Comparison of ENCODE assay signal across 1 cellular context in the genomic region with DNA sequence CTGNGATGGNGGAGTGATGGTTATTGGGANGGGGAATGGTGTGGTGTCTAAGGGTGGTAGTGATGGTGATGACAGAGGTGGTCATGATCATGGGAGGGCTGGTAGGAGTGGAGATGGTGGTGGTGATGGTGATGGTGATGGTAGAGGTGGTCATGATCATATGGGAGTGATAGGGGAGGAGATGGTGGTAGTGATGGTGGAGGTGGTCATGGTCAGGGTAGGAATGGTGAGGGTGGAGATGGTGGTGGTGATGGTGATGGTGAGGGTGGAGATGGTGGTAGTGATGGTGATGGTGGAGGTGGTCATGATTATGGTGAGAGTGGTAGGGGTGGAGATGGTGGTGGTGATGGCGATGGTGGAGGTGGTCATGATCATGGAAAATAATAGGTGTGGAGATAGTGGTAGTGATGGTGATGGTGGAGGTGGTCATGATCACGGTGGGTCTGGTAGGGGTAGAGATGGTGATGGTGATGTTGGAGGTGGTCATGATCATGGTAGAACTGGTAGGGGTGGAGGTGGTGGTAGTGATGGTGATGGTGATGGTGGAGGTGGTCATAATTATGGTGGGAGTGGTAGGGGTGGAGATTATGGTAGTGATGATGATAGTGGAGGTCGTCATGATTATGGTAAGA.
TF ChIP-seq lines count a peak whose summit lies in the region.

No MANE protein-coding gene starts in this region.

TF ChIP-seq in HepG2, 621 proteins besides CTCF, POLR2A, EP300 and RAD21 (continued from another document):
- TF ChIP-seq ATF7 (IDR thresholded peaks at IDR 0.05): 0 out of 2 replicates have a peak, but pooled peaks have one; percentile 13
- no peak for TF ChIP-seq ATF7 (CRISPR knock-in tag; IDR thresholded peaks at IDR 0.05)
- TF ChIP-seq CREB1 (IDR thresholded peaks at IDR 0.05): peak; percentile 52; the same call in 1 of the 2 replicates
- TF ChIP-seq CREB1 (CRISPR knock-in tag; IDR thresholded peaks at IDR 0.05): no peak
- 0 out of 2 replicates have a peak, but pooled peaks have one; percentile 48 for TF ChIP-seq NBN (conservative IDR thresholded peaks at IDR 0.05)
- TF ChIP-seq, protein P1, sequence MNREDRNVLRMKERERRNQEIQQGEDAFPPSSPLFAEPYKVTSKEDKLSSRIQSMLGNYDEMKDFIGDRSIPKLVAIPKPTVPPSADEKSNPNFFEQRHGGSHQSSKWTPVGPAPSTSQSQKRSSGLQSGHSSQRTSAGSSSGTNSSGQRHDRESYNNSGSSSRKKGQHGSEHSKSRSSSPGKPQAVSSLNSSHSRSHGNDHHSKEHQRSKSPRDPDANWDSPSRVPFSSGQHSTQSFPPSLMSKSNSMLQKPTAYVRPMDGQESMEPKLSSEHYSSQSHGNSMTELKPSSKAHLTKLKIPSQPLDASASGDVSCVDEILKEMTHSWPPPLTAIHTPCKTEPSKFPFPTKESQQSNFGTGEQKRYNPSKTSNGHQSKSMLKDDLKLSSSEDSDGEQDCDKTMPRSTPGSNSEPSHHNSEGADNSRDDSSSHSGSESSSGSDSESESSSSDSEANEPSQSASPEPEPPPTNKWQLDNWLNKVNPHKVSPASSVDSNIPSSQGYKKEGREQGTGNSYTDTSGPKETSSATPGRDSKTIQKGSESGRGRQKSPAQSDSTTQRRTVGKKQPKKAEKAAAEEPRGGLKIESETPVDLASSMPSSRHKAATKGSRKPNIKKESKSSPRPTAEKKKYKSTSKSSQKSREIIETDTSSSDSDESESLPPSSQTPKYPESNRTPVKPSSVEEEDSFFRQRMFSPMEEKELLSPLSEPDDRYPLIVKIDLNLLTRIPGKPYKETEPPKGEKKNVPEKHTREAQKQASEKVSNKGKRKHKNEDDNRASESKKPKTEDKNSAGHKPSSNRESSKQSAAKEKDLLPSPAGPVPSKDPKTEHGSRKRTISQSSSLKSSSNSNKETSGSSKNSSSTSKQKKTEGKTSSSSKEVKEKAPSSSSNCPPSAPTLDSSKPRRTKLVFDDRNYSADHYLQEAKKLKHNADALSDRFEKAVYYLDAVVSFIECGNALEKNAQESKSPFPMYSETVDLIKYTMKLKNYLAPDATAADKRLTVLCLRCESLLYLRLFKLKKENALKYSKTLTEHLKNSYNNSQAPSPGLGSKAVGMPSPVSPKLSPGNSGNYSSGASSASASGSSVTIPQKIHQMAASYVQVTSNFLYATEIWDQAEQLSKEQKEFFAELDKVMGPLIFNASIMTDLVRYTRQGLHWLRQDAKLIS (CRISPR knock-in tag; IDR thresholded peaks at IDR 0.05): no peak
- TF ChIP-seq ZNF337 (CRISPR knock-in tag; IDR thresholded peaks at IDR 0.05; ENCODE audit: borderline replicate concordance, low read depth): no peak
- TF ChIP-seq, protein P2, sequence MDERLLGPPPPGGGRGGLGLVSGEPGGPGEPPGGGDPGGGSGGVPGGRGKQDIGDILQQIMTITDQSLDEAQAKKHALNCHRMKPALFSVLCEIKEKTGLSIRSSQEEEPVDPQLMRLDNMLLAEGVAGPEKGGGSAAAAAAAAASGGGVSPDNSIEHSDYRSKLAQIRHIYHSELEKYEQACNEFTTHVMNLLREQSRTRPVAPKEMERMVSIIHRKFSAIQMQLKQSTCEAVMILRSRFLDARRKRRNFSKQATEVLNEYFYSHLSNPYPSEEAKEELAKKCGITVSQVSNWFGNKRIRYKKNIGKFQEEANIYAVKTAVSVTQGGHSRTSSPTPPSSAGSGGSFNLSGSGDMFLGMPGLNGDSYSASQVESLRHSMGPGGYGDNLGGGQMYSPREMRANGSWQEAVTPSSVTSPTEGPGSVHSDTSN (CRISPR knock-in tag; IDR thresholded peaks at IDR 0.05): no peak
- no peak for TF ChIP-seq DNMT1 (CRISPR knock-in tag; IDR thresholded peaks at IDR 0.05)
- TF ChIP-seq RAD51 (IDR thresholded peaks at IDR 0.05; ENCODE audit: borderline replicate concordance): 0 out of 2 replicates have a peak, but pooled peaks have one; percentile 10
- TF ChIP-seq ASH2L (IDR thresholded peaks at IDR 0.05; ENCODE audit: insufficient read length, low read depth, low read length): no peak
- peak; percentile 10; the same call in 1 of the 2 replicates for TF ChIP-seq FOXA1 (IDR thresholded peaks at IDR 0.05)
- no peak for TF ChIP-seq FOXA1 (CRISPR knock-in tag; IDR thresholded peaks at IDR 0.05)
- TF ChIP-seq, protein P3, sequence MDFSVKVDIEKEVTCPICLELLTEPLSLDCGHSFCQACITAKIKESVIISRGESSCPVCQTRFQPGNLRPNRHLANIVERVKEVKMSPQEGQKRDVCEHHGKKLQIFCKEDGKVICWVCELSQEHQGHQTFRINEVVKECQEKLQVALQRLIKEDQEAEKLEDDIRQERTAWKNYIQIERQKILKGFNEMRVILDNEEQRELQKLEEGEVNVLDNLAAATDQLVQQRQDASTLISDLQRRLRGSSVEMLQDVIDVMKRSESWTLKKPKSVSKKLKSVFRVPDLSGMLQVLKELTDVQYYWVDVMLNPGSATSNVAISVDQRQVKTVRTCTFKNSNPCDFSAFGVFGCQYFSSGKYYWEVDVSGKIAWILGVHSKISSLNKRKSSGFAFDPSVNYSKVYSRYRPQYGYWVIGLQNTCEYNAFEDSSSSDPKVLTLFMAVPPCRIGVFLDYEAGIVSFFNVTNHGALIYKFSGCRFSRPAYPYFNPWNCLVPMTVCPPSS (IDR thresholded peaks at IDR 0.05): 0 out of 2 replicates have a peak, but pooled peaks have one; percentile 11
- TF ChIP-seq, protein P4, sequence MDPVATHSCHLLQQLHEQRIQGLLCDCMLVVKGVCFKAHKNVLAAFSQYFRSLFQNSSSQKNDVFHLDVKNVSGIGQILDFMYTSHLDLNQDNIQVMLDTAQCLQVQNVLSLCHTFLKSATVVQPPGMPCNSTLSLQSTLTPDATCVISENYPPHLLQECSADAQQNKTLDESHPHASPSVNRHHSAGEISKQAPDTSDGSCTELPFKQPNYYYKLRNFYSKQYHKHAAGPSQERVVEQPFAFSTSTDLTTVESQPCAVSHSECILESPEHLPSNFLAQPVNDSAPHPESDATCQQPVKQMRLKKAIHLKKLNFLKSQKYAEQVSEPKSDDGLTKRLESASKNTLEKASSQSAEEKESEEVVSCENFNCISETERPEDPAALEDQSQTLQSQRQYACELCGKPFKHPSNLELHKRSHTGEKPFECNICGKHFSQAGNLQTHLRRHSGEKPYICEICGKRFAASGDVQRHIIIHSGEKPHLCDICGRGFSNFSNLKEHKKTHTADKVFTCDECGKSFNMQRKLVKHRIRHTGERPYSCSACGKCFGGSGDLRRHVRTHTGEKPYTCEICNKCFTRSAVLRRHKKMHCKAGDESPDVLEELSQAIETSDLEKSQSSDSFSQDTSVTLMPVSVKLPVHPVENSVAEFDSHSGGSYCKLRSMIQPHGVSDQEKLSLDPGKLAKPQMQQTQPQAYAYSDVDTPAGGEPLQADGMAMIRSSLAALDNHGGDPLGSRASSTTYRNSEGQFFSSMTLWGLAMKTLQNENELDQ (CRISPR knock-in tag; IDR thresholded peaks at IDR 0.05; ENCODE audit: borderline replicate concordance): no peak
- TF ChIP-seq POLR2AphosphoS5 (IDR thresholded peaks at IDR 0.05; ENCODE audit: low read depth, low read length): 0 out of 2 replicates have a peak, but pooled peaks have one; percentile 22
- TF ChIP-seq, protein P5, sequence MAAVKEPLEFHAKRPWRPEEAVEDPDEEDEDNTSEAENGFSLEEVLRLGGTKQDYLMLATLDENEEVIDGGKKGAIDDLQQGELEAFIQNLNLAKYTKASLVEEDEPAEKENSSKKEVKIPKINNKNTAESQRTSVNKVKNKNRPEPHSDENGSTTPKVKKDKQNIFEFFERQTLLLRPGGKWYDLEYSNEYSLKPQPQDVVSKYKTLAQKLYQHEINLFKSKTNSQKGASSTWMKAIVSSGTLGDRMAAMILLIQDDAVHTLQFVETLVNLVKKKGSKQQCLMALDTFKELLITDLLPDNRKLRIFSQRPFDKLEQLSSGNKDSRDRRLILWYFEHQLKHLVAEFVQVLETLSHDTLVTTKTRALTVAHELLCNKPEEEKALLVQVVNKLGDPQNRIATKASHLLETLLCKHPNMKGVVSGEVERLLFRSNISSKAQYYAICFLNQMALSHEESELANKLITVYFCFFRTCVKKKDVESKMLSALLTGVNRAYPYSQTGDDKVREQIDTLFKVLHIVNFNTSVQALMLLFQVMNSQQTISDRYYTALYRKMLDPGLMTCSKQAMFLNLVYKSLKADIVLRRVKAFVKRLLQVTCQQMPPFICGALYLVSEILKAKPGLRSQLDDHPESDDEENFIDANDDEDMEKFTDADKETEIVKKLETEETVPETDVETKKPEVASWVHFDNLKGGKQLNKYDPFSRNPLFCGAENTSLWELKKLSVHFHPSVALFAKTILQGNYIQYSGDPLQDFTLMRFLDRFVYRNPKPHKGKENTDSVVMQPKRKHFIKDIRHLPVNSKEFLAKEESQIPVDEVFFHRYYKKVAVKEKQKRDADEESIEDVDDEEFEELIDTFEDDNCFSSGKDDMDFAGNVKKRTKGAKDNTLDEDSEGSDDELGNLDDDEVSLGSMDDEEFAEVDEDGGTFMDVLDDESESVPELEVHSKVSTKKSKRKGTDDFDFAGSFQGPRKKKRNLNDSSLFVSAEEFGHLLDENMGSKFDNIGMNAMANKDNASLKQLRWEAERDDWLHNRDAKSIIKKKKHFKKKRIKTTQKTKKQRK (IDR thresholded peaks at IDR 0.05; ENCODE audit: low read length): no peak
- TF ChIP-seq ZSCAN20 (CRISPR knock-in tag; IDR thresholded peaks at IDR 0.05; ENCODE audit: borderline replicate concordance): no peak
